8 cellular contexts compared by ENCODE assay signal in the genomic region with DNA sequence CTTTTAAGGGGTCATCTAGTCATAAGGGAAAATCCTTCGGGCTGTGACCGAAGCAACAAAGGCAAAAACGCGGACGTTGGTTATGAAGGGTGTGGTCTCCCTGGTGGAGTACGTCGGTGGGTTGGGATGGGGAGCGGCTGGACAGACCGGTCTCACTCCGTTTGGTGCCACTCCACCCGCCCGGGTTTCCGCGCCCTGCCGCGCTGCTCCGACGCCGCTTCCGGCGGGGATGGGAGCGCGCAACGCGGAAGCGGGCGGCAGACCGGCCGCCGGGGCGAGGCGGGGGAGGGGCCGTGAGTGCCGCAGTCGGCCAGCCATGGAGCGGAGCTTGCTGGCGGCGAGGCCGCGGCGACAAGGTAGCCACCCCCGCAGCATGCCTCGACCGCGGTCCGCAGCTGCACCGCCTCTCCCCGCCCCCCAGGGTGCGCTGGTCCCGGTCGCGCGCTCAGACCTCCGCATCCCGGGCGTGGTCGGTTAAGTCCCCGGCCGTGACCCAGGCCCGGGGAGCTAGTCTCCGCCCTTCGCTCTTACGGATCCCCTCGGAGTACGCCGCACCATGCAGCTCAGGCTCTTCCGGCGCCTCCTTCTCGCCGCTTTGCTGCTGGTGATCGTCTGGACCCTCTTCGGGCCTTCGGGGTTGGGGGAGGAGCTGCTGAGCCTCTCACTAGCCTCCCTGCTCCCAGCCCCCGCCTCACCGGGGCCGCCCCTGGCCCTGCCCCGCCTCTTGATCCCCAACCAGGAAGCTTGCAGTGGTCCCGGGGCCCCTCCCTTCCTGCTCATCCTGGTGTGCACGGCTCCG. TPM values are rescaled to one million over a fixed set of nuclear protein-coding genes. Genes with fewer than 3 reads are reported as not detected.
DNase-seq lines count a peak whose midpoint lies in the region; ATAC-seq and TF ChIP-seq lines count a peak whose summit lies in the region.

A gene with protein sequence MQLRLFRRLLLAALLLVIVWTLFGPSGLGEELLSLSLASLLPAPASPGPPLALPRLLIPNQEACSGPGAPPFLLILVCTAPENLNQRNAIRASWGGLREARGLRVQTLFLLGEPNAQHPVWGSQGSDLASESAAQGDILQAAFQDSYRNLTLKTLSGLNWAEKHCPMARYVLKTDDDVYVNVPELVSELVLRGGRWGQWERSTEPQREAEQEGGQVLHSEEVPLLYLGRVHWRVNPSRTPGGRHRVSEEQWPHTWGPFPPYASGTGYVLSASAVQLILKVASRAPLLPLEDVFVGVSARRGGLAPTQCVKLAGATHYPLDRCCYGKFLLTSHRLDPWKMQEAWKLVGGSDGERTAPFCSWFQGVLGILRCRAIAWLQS (plus strand): TSS at position 260 of the 799 bp plus-strand sequence. CDS start 297 bp downstream, at position 557.

- H3K27ac Mint-ChIP-seq in CD4-positive, alpha-beta memory T cell, result peak within 1 kb of the TSS; percentile 90 to 97 (median 94)
- H3K27ac Mint-ChIP-seq in naive thymus-derived CD4-positive, alpha-beta T cell, result peak within 1 kb of the TSS; percentile 88 to 98 (median 93)

- no peak; the same call in 1 of the 2 replicates for TF ChIP-seq CTCF in Panc1 (IDR thresholded peaks at IDR 0.05)
- TF ChIP-seq CTCF in fibroblast of mammary gland (conservative IDR thresholded peaks at IDR 0.05; ENCODE audit: control insufficient read depth, insufficient read depth, low read depth, low read length), result no peak

- peaks cover 21 to 69% of the 10 kb centered on the region in 2 donors for H3K36me3 Mint-ChIP-seq in CD4-positive, alpha-beta memory T cell
- H3K36me3 Mint-ChIP-seq in naive thymus-derived CD4-positive, alpha-beta T cell, result peaks cover 0 to 37% (median 6%) of the 10 kb centered on the region in 5 donors

- peaks cover 35 to 87% (median 59%) of the 10 kb centered on the region in 4 donors for H3K4me1 Mint-ChIP-seq in CD4-positive, alpha-beta memory T cell
- H3K4me1 Mint-ChIP-seq in naive thymus-derived CD4-positive, alpha-beta T cell, result peaks cover 38 to 83% (median 65%) of the 10 kb centered on the region in 7 donors

- H3K9me3 ChIP-seq in CD4-positive, alpha-beta memory T cell (ENCODE audit: control insufficient read depth in 1 of 2, low read length in 2 of 2), result no peaks in the 10 kb centered on the region
- no peaks in the 10 kb centered on the region for H3K9me3 ChIP-seq in Panc1 (ENCODE audit: control insufficient read depth, insufficient read depth, low read depth, low read length)
- H3K9me3 ChIP-seq in naive thymus-derived CD4-positive, alpha-beta T cell (ENCODE audit: control insufficient read depth in 2 of 3, low read length in 3 of 3), result no peaks in the 10 kb centered on the region
- H3K9me3 ChIP-seq in stomach smooth muscle (ENCODE audit: control insufficient read depth in 2 of 2, low read length in 2 of 2), result no peaks in the 10 kb centered on the region

- peaks cover 43% of the 10 kb centered on the region for H3K36me3 ChIP-seq in CD4-positive, alpha-beta memory T cell (ENCODE audit: insufficient read depth, low read length)
- H3K36me3 ChIP-seq in Panc1 (ENCODE audit: control insufficient read depth, insufficient read depth, low read length), result peaks cover 23% of the 10 kb centered on the region
- peaks cover 0 to 69% (median 5%) of the 10 kb centered on the region in 3 experiments for H3K36me3 ChIP-seq in naive thymus-derived CD4-positive, alpha-beta T cell (ENCODE audit: control insufficient read depth in 2 of 3, insufficient read depth in 3 of 3, low read length in 3 of 3)
- peaks cover 24 to 40% of the 10 kb centered on the region in 2 donors for H3K36me3 ChIP-seq in stomach smooth muscle (ENCODE audit: control insufficient read depth in 2 of 2, insufficient read depth in 2 of 2, low read length in 2 of 2)

- intact Hi-C loops in CD4-positive, alpha-beta memory T cell (cut with micrococcal nuclease), result loop anchor here (1.0 to 10.0 kb wide), 7 partner anchors 12 to 1302 kb away; a partner anchor contains a TSS
- intact Hi-C loops in Panc1 (cut with micrococcal nuclease; ENCODE audit: unreplicated experiment), result no loop called here
- intact Hi-C loops in naive thymus-derived CD4-positive, alpha-beta T cell (cut with micrococcal nuclease), result loop anchor here (1.0 to 10.0 kb wide), 10 partner anchors 12 to 1082 kb away; a partner anchor contains a TSS

- H3K9me3 Mint-ChIP-seq in CD4-positive, alpha-beta memory T cell, result peaks cover 0 to 4% (median 0%) of the 10 kb centered on the region in 8 donors
- no peaks in the 10 kb centered on the region for H3K9me3 Mint-ChIP-seq in naive thymus-derived CD4-positive, alpha-beta T cell

- no peaks in the 10 kb centered on the region for H3K27me3 ChIP-seq in CD4-positive, alpha-beta memory T cell (ENCODE audit: insufficient read depth, low read length)
- no peaks in the 10 kb centered on the region for H3K27me3 ChIP-seq in Panc1 (ENCODE audit: control insufficient read depth, insufficient read depth, low read length)
- no peaks in the 10 kb centered on the region for H3K27me3 ChIP-seq in naive thymus-derived CD4-positive, alpha-beta T cell (ENCODE audit: control insufficient read depth in 2 of 2, insufficient read depth in 2 of 2, low read length in 2 of 2)
- no peaks in the 10 kb centered on the region for H3K27me3 ChIP-seq in stomach smooth muscle (ENCODE audit: control insufficient read depth in 1 of 2, insufficient read depth in 2 of 2, low read length in 2 of 2)

- POLR2A ChIA-PET in CD4-positive, alpha-beta memory T cell (lab: Charles Lee; ENCODE audit: partially characterized antibody), result interaction anchor here (0.6 to 8.8 kb wide), 39 partner anchors 8 to 1612 kb away, joined by 3 to 220 read pairs (median 5); a partner anchor contains a TSS
- POLR2A ChIA-PET in Panc1 (lab: Charles Lee), result interaction anchor here (0.5 to 2.4 kb wide), 6 partner anchors 12 to 151 kb away, joined by 4 to 11 read pairs (median 6); a partner anchor contains a TSS
- POLR2A ChIA-PET in naive thymus-derived CD4-positive, alpha-beta T cell (lab: Charles Lee), result interaction anchor here (0.6 to 7.7 kb wide), 26 partner anchors 8 to 1616 kb away, joined by 3 to 123 read pairs (median 8); a partner anchor contains a TSS

- CTCF ChIA-PET in CD4-positive, alpha-beta memory T cell (lab: Charles Lee; ENCODE audit: partially characterized antibody), result interaction anchor here (0.6 to 4.2 kb wide), 15 partner anchors 10 to 153 kb away, joined by 3 to 32 read pairs (median 5); a partner anchor contains a TSS
- CTCF ChIA-PET in Panc1 (lab: Charles Lee), result interaction anchor here (0.6 to 2.0 kb wide), 5 partner anchors 12 to 69 kb away, joined by 4 to 9 read pairs (median 5); a partner anchor contains a TSS
- CTCF ChIA-PET in naive thymus-derived CD4-positive, alpha-beta T cell (lab: Charles Lee), result interaction anchor here (0.7 to 2.1 kb wide), 9 partner anchors 10 to 87 kb away, joined by 3 to 13 read pairs (median 4); a partner anchor contains a TSS

- DNase-seq in CD4-positive, alpha-beta memory T cell, result peak; percentile 66 to 77 (median 75)
- peak; percentile 73 for DNase-seq in GM19238 (ENCODE audit: insufficient read length, low spot score)
- no peak for DNase-seq in Panc1 (ENCODE audit: low read depth, low spot score)
- peak; percentile 35 to 61 for DNase-seq in activated T-helper 1 cell treated with anti-CD3 and anti-CD28 coated beads, Interleukin-2, amount 50 U/mL, for 16 hours (ENCODE audit: low read depth in 1 of 2, low spot score in 1 of 2)
- DNase-seq in fibroblast of mammary gland (ENCODE audit: low read depth), result peak; percentile 77
- peak; percentile 55 to 88 (median 63) for DNase-seq in naive thymus-derived CD4-positive, alpha-beta T cell

- in situ Hi-C loops in Panc1 (cut with HindIII; ENCODE audit: low pct_unique_long_range_greater_than_20kb, low sequenced_read_pairs), result no loop called here

- peak within 1 kb of the TSS; percentile 89 to 93 (median 91) for H3K4me3 Mint-ChIP-seq in CD4-positive, alpha-beta memory T cell
- H3K4me3 Mint-ChIP-seq in naive thymus-derived CD4-positive, alpha-beta T cell, result peak within 1 kb of the TSS; percentile 84 to 99 (median 92)

- no peaks in the 10 kb centered on the region for H3K27me3 Mint-ChIP-seq in CD4-positive, alpha-beta memory T cell
- no peaks in the 10 kb centered on the region for H3K27me3 Mint-ChIP-seq in naive thymus-derived CD4-positive, alpha-beta T cell

- peak within 1 kb of the TSS; percentile 66 to 68 for H3K9ac ChIP-seq in stomach smooth muscle (ENCODE audit: low read length in 2 of 2)

- ATAC-seq in HG03457 (IDR thresholded peaks at IDR 0.05; ENCODE audit: unreplicated experiment) (peak; percentile 36), Panc1 (peak; percentile 76)
- peak; percentile 81 for ATAC-seq in naive thymus-derived CD4-positive, alpha-beta T cell

- no TSS peak for BruUV-seq in Panc1 (replicated peaks; lab: Mats Ljungman, UMichigan)

- H3K4me3 ChIP-seq in CD4-positive, alpha-beta memory T cell (ENCODE audit: low read length in 2 of 2), result peak within 1 kb of the TSS; percentile 72 to 79
- H3K4me3 ChIP-seq in Panc1 (ENCODE audit: low read depth in 2 of 2, low read length in 2 of 2), result peak within 1 kb of the TSS; percentile 97
- peak within 1 kb of the TSS; percentile 100 for H3K4me3 ChIP-seq in fibroblast of mammary gland (ENCODE audit: control insufficient read depth, low read depth, low read length)
- H3K4me3 ChIP-seq in naive thymus-derived CD4-positive, alpha-beta T cell (ENCODE audit: low read length), result peak within 1 kb of the TSS; percentile 67
- peak within 1 kb of the TSS; percentile 76 to 81 for H3K4me3 ChIP-seq in stomach smooth muscle (ENCODE audit: low read length in 2 of 2)

- H3K27ac ChIP-seq in CD4-positive, alpha-beta memory T cell (ENCODE audit: low read depth, low read length), result peak within 1 kb of the TSS; percentile 82
- peak within 1 kb of the TSS; percentile 100 for H3K27ac ChIP-seq in Panc1 (ENCODE audit: low read length)
- H3K27ac ChIP-seq in naive thymus-derived CD4-positive, alpha-beta T cell (ENCODE audit: low read depth, low read length), result peak within 1 kb of the TSS; percentile 87
- peak within 1 kb of the TSS; percentile 77 for H3K27ac ChIP-seq in stomach smooth muscle (ENCODE audit: low read length)

- peaks cover 71% of the 10 kb centered on the region for H3K4me1 ChIP-seq in CD4-positive, alpha-beta memory T cell (ENCODE audit: insufficient read depth, low read length)
- peaks cover 53% of the 10 kb centered on the region for H3K4me1 ChIP-seq in Panc1 (ENCODE audit: control insufficient read depth, insufficient read depth, low read length)
- peaks cover 47 to 50% of the 10 kb centered on the region in 2 donors for H3K4me1 ChIP-seq in naive thymus-derived CD4-positive, alpha-beta T cell (ENCODE audit: control insufficient read depth in 2 of 2, insufficient read depth in 2 of 2, low read length in 2 of 2)
- H3K4me1 ChIP-seq in stomach smooth muscle (ENCODE audit: control insufficient read depth, insufficient read depth, low read length), result peaks cover 60% of the 10 kb centered on the region

RNA-seq across cellular contexts. Expression of the gene that starts here (rescaled TPM):
- 10 to 100 TPM; 43.3 to 46.7 TPM for total RNA-seq in CD4-positive, alpha-beta memory T cell
- polyA plus RNA-seq in CD4-positive, alpha-beta memory T cell, result 10 to 100 TPM; 22.2 to 30.5 TPM
- total RNA-seq in Panc1 (2021; ENCODE audit: unreplicated experiment), result 6.0 TPM
- polyA plus RNA-seq in Panc1 (2012; ENCODE audit: insufficient read length), result 6.4 TPM
- total RNA-seq in naive thymus-derived CD4-positive, alpha-beta T cell, result 10 to 100 TPM; 12.9 to 48.0 (median 18.2) TPM
- 10 to 100 TPM; 18.9 to 27.3 TPM for polyA plus RNA-seq in naive thymus-derived CD4-positive, alpha-beta T cell
